Comparison of ENCODE assay signal across 23 cellular contexts in the genomic region with DNA sequence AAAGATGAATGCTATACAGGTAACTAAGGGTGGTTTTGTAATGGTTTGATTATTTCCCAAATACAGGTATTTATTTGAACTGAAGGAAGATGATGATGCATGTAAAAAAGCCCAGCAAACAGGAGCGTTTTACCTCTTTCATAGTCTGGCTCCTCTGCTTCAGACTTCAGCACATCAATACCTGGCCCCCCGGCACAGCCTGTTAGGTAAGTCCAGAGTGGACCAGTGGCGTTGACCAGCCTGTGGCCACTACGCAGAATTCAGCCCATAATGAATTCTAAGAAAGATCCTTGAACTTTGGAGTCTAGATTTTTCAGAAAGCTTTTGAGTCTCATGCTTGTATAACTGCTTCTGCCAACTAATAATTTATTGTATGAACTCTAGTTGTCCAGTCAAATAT.
"Had no signal": no experiment of that assay in that cellular context is flagged by ENCODE, and none has a peak within 500 bp of the region (broad histone marks: within the 10 kb centered on the region; RNA-seq: fewer than 3 reads in every experiment).

No MANE protein-coding gene starts in this region.

- H3K27ac ChIP-seq: brain microvascular endothelial cell, sigmoid colon, suprapubic skin, tibial artery had no signal

- H3K27me3 Mint-ChIP-seq: activated naive CD4-positive, alpha-beta T cell treated with anti-CD3 and anti-CD28 coated beads, Interleukin-2, amount 10 ng/mL, durations not matched to agents 7 days and 5 days; activated naive CD8-positive, alpha-beta T cell treated with anti-CD3 and anti-CD28 coated beads, Interleukin-2, amount 10 ng/mL, durations not matched to agents 7 days and 5 days; activated T-cell treated with anti-CD3 and anti-CD28 coated beads, Interleukin-2, amount 50 U/mL, for 24 hours had no signal

- H3K4me3 Mint-ChIP-seq: activated naive CD4-positive, alpha-beta T cell treated with anti-CD3 and anti-CD28 coated beads, Interleukin-2, amount 10 ng/mL, durations not matched to agents 7 days and 5 days; activated naive CD8-positive, alpha-beta T cell treated with anti-CD3 and anti-CD28 coated beads, Interleukin-2, amount 10 ng/mL, durations not matched to agents 7 days and 5 days; activated T-cell treated with anti-CD3 and anti-CD28 coated beads, Interleukin-2, amount 50 U/mL, for 24 hours; nephron had no signal

- DNase-seq: activated CD4-positive, alpha-beta T cell treated with anti-CD3 and anti-CD28 coated beads for 4 hours; activated CD4-positive, alpha-beta T cell treated with anti-CD3 and anti-CD28 coated beads, Interleukin-2, amount 50 U/mL, for 4 hours; activated CD8-positive, alpha-beta memory T cell treated with anti-CD3 and anti-CD28 coated beads for 24 hours; activated CD8-positive, alpha-beta memory T cell treated with anti-CD3 and anti-CD28 coated beads, Interleukin-2, amount 50 U/mL, for 4 hours; activated gamma-delta T cell; activated naive CD4-positive, alpha-beta T cell treated with anti-CD3 and anti-CD28 coated beads, Interleukin-2, amount 10 ng/mL, durations not matched to agents 7 days and 5 days; activated naive CD8-positive, alpha-beta T cell treated with anti-CD3 and anti-CD28 coated beads, Interleukin-2, amount 10 ng/mL, durations not matched to agents 7 days and 5 days; activated T-cell treated with anti-CD3 and anti-CD28 coated beads, Interleukin-2, amount 50 U/mL, for 24 hours; amniotic stem cell; central memory CD4-positive, alpha-beta T cell; heart right ventricle; mucosa of descending colon; posterior cingulate gyrus; sigmoid colon; stimulated activated CD4-positive, alpha-beta T cell treated with anti-CD3 and anti-CD28 coated beads, Interleukin-15, amount 100 ng/mL, for 24 hours; stimulated activated CD4-positive, alpha-beta T cell treated with anti-CD3 and anti-CD28 coated beads, Interleukin-2, amount 100 ng/mL, for 24 hours; stimulated activated naive CD4-positive, alpha-beta T cell; tibial artery had no signal

- H3K27me3 ChIP-seq: brain microvascular endothelial cell, heart right ventricle, sigmoid colon, suprapubic skin, tibial artery had no signal

- H3K27ac Mint-ChIP-seq: activated naive CD4-positive, alpha-beta T cell treated with anti-CD3 and anti-CD28 coated beads, Interleukin-2, amount 10 ng/mL, durations not matched to agents 7 days and 5 days; activated T-cell treated with anti-CD3 and anti-CD28 coated beads, Interleukin-2, amount 50 U/mL, for 24 hours had no signal

- H3K4me1 ChIP-seq: sigmoid colon had no signal

- ATAC-seq: esophagus mucosa, heart right ventricle, mucosa of descending colon had no signal

- H3K4me3 ChIP-seq: heart right ventricle, lung, mucosa of descending colon, sigmoid colon, suprapubic skin, tibial artery had no signal

- H3K4me1 Mint-ChIP-seq: activated naive CD4-positive, alpha-beta T cell treated with anti-CD3 and anti-CD28 coated beads, Interleukin-2, amount 10 ng/mL, durations not matched to agents 7 days and 5 days; activated naive CD8-positive, alpha-beta T cell treated with anti-CD3 and anti-CD28 coated beads, Interleukin-2, amount 10 ng/mL, durations not matched to agents 7 days and 5 days had no signal

- H3K9me3 ChIP-seq: heart right ventricle, mucosa of descending colon, sigmoid colon, suprapubic skin, tibial artery had no signal

- H3K9me3 Mint-ChIP-seq: activated naive CD4-positive, alpha-beta T cell treated with anti-CD3 and anti-CD28 coated beads, Interleukin-2, amount 10 ng/mL, durations not matched to agents 7 days and 5 days; activated naive CD8-positive, alpha-beta T cell treated with anti-CD3 and anti-CD28 coated beads, Interleukin-2, amount 10 ng/mL, durations not matched to agents 7 days and 5 days; activated T-cell treated with anti-CD3 and anti-CD28 coated beads, Interleukin-2, amount 50 U/mL, for 24 hours; nephron had no signal
